In the genomic region with DNA sequence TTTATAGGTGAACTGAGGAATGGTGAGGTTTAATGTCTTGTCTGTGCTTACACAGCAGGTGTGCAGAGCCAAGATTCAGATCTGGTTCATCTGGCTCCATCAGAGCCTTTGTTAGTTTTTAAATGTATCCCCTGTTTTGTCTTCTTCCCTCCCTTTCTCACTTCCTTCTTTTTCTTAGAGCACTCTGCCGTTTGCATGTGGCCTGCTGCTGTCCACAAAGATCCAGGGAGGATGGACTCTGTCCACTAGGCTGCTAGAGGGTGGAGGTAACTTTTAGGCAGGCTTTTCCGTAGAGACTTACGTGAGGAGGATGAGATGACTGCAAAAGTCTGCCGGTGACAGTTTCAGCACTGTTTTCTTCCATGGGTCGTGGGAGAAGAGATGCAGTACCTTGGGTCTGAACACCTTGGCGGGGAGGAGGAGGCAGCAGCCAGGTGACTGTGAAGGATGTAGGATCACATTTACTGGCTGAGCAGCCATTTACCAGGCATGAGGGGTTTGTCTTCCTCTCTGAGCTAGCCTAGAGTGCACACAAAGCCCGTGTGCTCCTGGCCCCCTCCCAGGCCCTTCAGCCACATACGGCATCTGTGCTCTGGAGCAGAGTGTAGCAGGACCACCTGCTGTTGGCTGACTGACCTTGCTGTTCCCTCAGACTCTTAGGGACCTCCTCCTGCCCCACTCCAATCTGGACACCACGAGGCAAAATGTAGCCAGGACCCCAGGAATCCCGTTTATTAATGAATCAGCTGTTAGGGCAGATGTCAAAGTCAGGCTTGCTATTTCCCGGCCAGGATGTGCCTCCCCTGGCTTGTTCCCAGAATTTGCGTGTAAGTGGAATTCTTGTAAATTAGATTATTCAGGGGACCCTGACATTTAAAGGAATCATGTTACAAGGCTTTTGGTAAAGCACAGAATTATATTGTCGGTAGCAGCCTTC, we compare ENCODE assay signal across 7 cellular contexts. TPM values are rescaled to one million over a fixed set of nuclear protein-coding genes. Genes with fewer than 3 reads are reported as not detected.
DNase-seq lines count a peak whose midpoint lies in the region; FAIRE-seq and TF ChIP-seq lines count a peak whose summit lies in the region.

No MANE protein-coding gene starts in this region.

- H3K9ac ChIP-seq in SK-N-SH = peak overlapping the region; percentile 91; the same call in 1 of the 2 replicates
- H3K9ac ChIP-seq in smooth muscle cell (ENCODE audit: low read depth) = peak overlapping the region; percentile 6

- peaks cover 12% of the 10 kb centered on the region for H3F3A ChIP-seq in SK-N-SH (replicated peaks; ENCODE audit: insufficient read depth)
- peaks cover 16% of the 10 kb centered on the region for H3F3A ChIP-seq in smooth muscle cell (ENCODE audit: low read depth)

- FAIRE-seq in GM12892 (lab: Jason Lieb, UNC) = no peak

- no peaks in the 10 kb centered on the region for H3K27me3 ChIP-seq in SK-N-SH (ENCODE audit: insufficient read depth)
- no peaks in the 10 kb centered on the region for H3K27me3 ChIP-seq in smooth muscle cell (ENCODE audit: low read depth)

- no peaks in the 10 kb centered on the region for H3K9me3 ChIP-seq in SK-N-SH
- H3K9me3 ChIP-seq in smooth muscle cell (replicated peaks; ENCODE audit: low read depth) = no peaks in the 10 kb centered on the region

- H3K36me3 ChIP-seq in SK-N-SH (replicated peaks in 1 of 2; ENCODE audit: control insufficient read depth in 1 of 2, insufficient read depth in 2 of 2, low read length in 1 of 2) = peaks cover 0 to 4% of the 10 kb centered on the region in 2 experiments
- no peaks in the 10 kb centered on the region for H3K36me3 ChIP-seq in smooth muscle cell (ENCODE audit: low read depth)

- H2AFZ ChIP-seq in SK-N-SH (ENCODE audit: low read depth) = no peak overlapping the region
- H2AFZ ChIP-seq in smooth muscle cell (ENCODE audit: low read depth) = no peak overlapping the region

- DNase-seq in HFF-Myc (ENCODE audit: extremely low read depth, low read depth) (no peak), SK-N-SH (no peak), fibroblast of pulmonary artery (ENCODE audit: low read depth) (no peak), smooth muscle cell (lab: John Stamatoyannopoulos, UW; ENCODE audit: unreplicated experiment) (no peak), NCI-H2196 (lab: John Stamatoyannopoulos, UW; ENCODE audit: unreplicated experiment) (no peak), GM12892 (ENCODE audit: insufficient read length) (no peak), amniotic stem cell (lab: John Stamatoyannopoulos, UW) (no peak)

- TF ChIP-seq EP300 in SK-N-SH (IDR thresholded peaks at IDR 0.05; ENCODE audit: borderline replicate concordance in 1 of 2, low read depth in 1 of 2, low read length in 1 of 2) = no peak

- H3K4me1 ChIP-seq in SK-N-SH (ENCODE audit: control insufficient read depth in 1 of 2, insufficient read depth in 2 of 2, low read depth in 1 of 2, low read length in 1 of 2) = peaks cover 18 to 36% of the 10 kb centered on the region in 2 experiments; a peak in 2 of 4 replicates
- peaks cover 6% of the 10 kb centered on the region for H3K4me1 ChIP-seq in smooth muscle cell (ENCODE audit: low read depth)

- TF ChIP-seq RAD21 in SK-N-SH (IDR thresholded peaks at IDR 0.05; ENCODE audit: low read length) = no peak

- peaks cover 50% of the 10 kb centered on the region for H4K20me1 ChIP-seq in SK-N-SH (ENCODE audit: insufficient read depth)
- peaks cover 59% of the 10 kb centered on the region for H4K20me1 ChIP-seq in smooth muscle cell (ENCODE audit: low read depth)

- H3K9me2 ChIP-seq in SK-N-SH = no peaks in the 10 kb centered on the region

- H3K79me2 ChIP-seq in SK-N-SH (ENCODE audit: insufficient read depth) (peaks cover 71% of the 10 kb centered on the region), smooth muscle cell (ENCODE audit: low read depth) (peaks cover 56% of the 10 kb centered on the region)

- 39% methylated on average over 13 of the region's 13 CpGs for WGBS in SK-N-SH (ENCODE audit: low lambda C conversion rate)
- 63% methylated on average over 12 of the region's 13 CpGs for WGBS in smooth muscle cell (ENCODE audit: low lambda C conversion rate)

- POLR2A ChIA-PET in SK-N-SH (lab: Yijun Ruan, JAX) = interaction anchor here (3.0 kb wide), 1 partner anchor 12 kb away, joined by 15 read pairs; no protein-coding TSS in a partner anchor

- H3K27ac ChIP-seq in SK-N-SH (ENCODE audit: low read depth in 2 of 2, low read length in 1 of 2) (peak overlapping the region; percentile 78 to 83), smooth muscle cell (ENCODE audit: low read depth) (peak overlapping the region; percentile 98)

- no peak for TF ChIP-seq POLR2A in GM12892 (IDR thresholded peaks at IDR 0.05; ENCODE audit: low read depth, low read length)

- TF ChIP-seq CTCF in HFF-Myc (IDR thresholded peaks at IDR 0.05; ENCODE audit: low read depth, low read length, missing control alignments) (no peak), SK-N-SH (IDR thresholded peaks at IDR 0.05) (no peak), fibroblast of pulmonary artery (IDR thresholded peaks at IDR 0.05; ENCODE audit: low read length, missing control alignments) (no peak), smooth muscle cell (IDR thresholded peaks at IDR 0.05; ENCODE audit: borderline replicate concordance, insufficient read depth, poor library complexity, severe bottlenecking) (no peak)

- peak overlapping the region; percentile 97 for H3K4me3 ChIP-seq in HFF-Myc (replicated peaks; ENCODE audit: low read depth, low read length)
- peak overlapping the region; percentile 87 to 92 for H3K4me3 ChIP-seq in SK-N-SH (ENCODE audit: low read depth in 2 of 2, low read length in 1 of 2)
- peak overlapping the region; percentile 93 for H3K4me3 ChIP-seq in fibroblast of pulmonary artery (replicated peaks; ENCODE audit: low read depth, low read length)
- peak overlapping the region; percentile 82 for H3K4me3 ChIP-seq in smooth muscle cell

- CTCF ChIA-PET in SK-N-SH (lab: Yijun Ruan, JAX) = interaction anchor here (1.1 to 12.8 kb wide), 9 partner anchors 13 to 496 kb away, joined by 3 to 212 read pairs (median 5); a partner anchor contains a TSS

- H3K4me2 ChIP-seq in SK-N-SH (peak overlapping the region; percentile 84), smooth muscle cell (peak overlapping the region; percentile 86)

TF ChIP-seq in SK-N-SH, 30 proteins besides CTCF, POLR2A, EP300 and RAD21:
- TF ChIP-seq NFIC (IDR thresholded peaks at IDR 0.05; ENCODE audit: borderline replicate concordance) = no peak
- TF ChIP-seq TAF1 (IDR thresholded peaks at IDR 0.05; ENCODE audit: borderline replicate concordance, low read depth, low read length) = no peak

RNA-seq across cellular contexts. Expression of a gene that starts 1.9 kb away (rescaled TPM):
- polyA plus RNA-seq in SK-N-SH (2012; rRNA removed) (75.0 and 78.3 TPM in 2 replicates), smooth muscle cell (118 and 129 TPM in 2 replicates)
- polyA plus RNA-seq in SK-N-SH (2012; cell fraction: cytosol; rRNA removed) = 44.3 and 62.6 TPM in 2 replicates
- polyA plus RNA-seq in SK-N-SH (2012; cell fraction: nucleus; rRNA removed) = 44.8 and 47.5 TPM in 2 replicates
- 24.7 and 42.9 TPM in 2 replicates for total RNA-seq in smooth muscle cell
- polyA plus RNA-seq in GM12892 (2012; ENCODE audit: missing spikeins) = 22.3 TPM

RNA-seq across cellular contexts. Expression of a gene that starts 6.9 kb away (rescaled TPM):
- polyA plus RNA-seq in SK-N-SH (2012; rRNA removed) (0.24 and 0.30 TPM in 2 replicates), smooth muscle cell (0.59 TPM in 1 of 2 replicates, not detected in the other)
- polyA plus RNA-seq in SK-N-SH (2012; cell fraction: cytosol; rRNA removed) = 0.17 and 0.34 TPM in 2 replicates
- 1.0 and 1.2 TPM in 2 replicates for polyA plus RNA-seq in SK-N-SH (2012; cell fraction: nucleus; rRNA removed)
- total RNA-seq in smooth muscle cell = not detected in 2 replicates
- not detected for polyA plus RNA-seq in GM12892 (2012; ENCODE audit: missing spikeins)

RNA-seq across cellular contexts. Expression of a gene that starts 14.1 kb away (rescaled TPM):
- polyA plus RNA-seq in SK-N-SH (2012; rRNA removed) (35.9 and 37.5 TPM in 2 replicates), smooth muscle cell (22.2 and 26.0 TPM in 2 replicates)
- 14.2 and 23.9 TPM in 2 replicates for polyA plus RNA-seq in SK-N-SH (2012; cell fraction: cytosol; rRNA removed)
- 89.7 and 96.2 TPM in 2 replicates for polyA plus RNA-seq in SK-N-SH (2012; cell fraction: nucleus; rRNA removed)
- total RNA-seq in smooth muscle cell = 10.9 and 13.8 TPM in 2 replicates
- polyA plus RNA-seq in GM12892 (2012; ENCODE audit: missing spikeins) = 4.2 TPM

RNA-seq across cellular contexts. Expression of a gene that starts 37.6 kb away (rescaled TPM):
- 0.83 and 0.84 TPM in 2 replicates for polyA plus RNA-seq in SK-N-SH (2012; rRNA removed)
- 0.51 and 1.2 TPM in 2 replicates for polyA plus RNA-seq in SK-N-SH (2012; cell fraction: cytosol; rRNA removed)
- 0.37 and 0.70 TPM in 2 replicates for polyA plus RNA-seq in SK-N-SH (2012; cell fraction: nucleus; rRNA removed)
- 59.9 and 87.7 TPM in 2 replicates for total RNA-seq in smooth muscle cell
- polyA plus RNA-seq in smooth muscle cell = 180 and 234 TPM in 2 replicates
- not detected for polyA plus RNA-seq in GM12892 (2012; ENCODE audit: missing spikeins)
